1 cellular context compared by ENCODE assay signal in the genomic region with DNA sequence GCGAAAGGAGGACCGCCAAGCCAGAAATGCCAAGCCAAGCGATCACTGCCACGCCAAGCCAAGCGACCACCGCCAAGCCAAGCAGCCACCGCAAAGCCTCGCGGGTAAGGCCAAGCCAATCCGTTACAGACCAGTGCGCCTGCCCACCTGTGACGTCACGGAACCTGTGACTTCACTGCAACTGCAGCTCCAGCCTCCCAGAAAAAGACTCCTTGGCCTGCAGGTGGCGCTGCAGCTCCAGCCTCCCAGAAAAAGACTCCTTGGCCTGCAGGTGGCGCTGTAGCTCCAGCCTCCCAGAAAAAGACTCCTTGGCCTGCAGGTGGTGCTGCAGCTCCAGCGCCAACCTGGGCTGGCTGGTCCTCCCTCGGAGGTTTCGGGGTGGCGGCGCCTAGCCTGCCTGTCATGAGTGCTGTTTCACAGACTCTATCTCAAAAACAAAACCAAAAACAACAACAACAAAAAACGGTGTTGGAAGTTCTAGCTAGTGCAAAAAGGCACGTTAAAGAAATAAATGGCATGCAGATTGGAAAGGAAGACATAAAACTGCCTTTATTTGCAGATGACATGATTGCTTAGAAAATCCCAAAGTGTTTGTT.
TF ChIP-seq lines count a peak whose summit lies in the region.

No MANE protein-coding gene starts in this region.

TF ChIP-seq in GM12878, 131 proteins besides CTCF, POLR2A, EP300 and RAD21 (continued from another document):
- TF ChIP-seq, protein P1, sequence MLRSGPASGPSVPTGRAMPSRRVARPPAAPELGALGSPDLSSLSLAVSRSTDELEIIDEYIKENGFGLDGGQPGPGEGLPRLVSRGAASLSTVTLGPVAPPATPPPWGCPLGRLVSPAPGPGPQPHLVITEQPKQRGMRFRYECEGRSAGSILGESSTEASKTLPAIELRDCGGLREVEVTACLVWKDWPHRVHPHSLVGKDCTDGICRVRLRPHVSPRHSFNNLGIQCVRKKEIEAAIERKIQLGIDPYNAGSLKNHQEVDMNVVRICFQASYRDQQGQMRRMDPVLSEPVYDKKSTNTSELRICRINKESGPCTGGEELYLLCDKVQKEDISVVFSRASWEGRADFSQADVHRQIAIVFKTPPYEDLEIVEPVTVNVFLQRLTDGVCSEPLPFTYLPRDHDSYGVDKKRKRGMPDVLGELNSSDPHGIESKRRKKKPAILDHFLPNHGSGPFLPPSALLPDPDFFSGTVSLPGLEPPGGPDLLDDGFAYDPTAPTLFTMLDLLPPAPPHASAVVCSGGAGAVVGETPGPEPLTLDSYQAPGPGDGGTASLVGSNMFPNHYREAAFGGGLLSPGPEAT (IDR thresholded peaks at IDR 0.05; ENCODE audit: low read depth): peak; percentile 51; the same call in 1 of the 2 replicates
- TF ChIP-seq IRF4 (IDR thresholded peaks at IDR 0.05; ENCODE audit: low read depth, low read length) (0 out of 2 replicates have a peak, but pooled peaks have one; percentile 46), CREB1 (IDR thresholded peaks at IDR 0.05; ENCODE audit: low read depth) (peak; percentile 78), SP1 (IDR thresholded peaks at IDR 0.05; ENCODE audit: low read depth, low read length) (peak; percentile 22), JUND (IDR thresholded peaks at IDR 0.05; ENCODE audit: low read depth, low read length) (0 out of 2 replicates have a peak, but pooled peaks have one; percentile 18), IKZF1 (conservative IDR thresholded peaks at IDR 0.05) (peak; percentile 36; the same call in 1 of the 2 replicates)
- TF ChIP-seq, protein P2, sequence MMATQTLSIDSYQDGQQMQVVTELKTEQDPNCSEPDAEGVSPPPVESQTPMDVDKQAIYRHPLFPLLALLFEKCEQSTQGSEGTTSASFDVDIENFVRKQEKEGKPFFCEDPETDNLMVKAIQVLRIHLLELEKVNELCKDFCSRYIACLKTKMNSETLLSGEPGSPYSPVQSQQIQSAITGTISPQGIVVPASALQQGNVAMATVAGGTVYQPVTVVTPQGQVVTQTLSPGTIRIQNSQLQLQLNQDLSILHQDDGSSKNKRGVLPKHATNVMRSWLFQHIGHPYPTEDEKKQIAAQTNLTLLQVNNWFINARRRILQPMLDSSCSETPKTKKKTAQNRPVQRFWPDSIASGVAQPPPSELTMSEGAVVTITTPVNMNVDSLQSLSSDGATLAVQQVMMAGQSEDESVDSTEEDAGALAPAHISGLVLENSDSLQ (IDR thresholded peaks at IDR 0.05): peak; percentile 92
